ENCODE assay signal across 22 cellular contexts in genomic region chr1:39840507-39840906, GRCh38. TPM values are rescaled to one million over a fixed set of nuclear protein-coding genes. Genes with fewer than 3 reads are reported as not detected.
"Had no signal": no experiment of that assay in that cellular context is flagged by ENCODE, and none has a peak within 500 bp of the region (broad histone marks: within the 10 kb centered on the region; RNA-seq: fewer than 3 reads in every experiment).

No MANE protein-coding gene starts in this region.

- H3K9me3 ChIP-seq: MG63, SJSA1 had no signal

- H3K4me3 ChIP-seq: MG63, SJSA1, SK-N-MC had no signal

- H3K27ac ChIP-seq: SJSA1, SK-N-MC had no signal

- H3K27me3 ChIP-seq: MG63, SJSA1 had no signal

- DNase-seq: Karpas-422, KG1, MG63, NCI-H1092, NCI-H1105 treated with DMSO at 0.1 percent for 48 hours, NCI-H1417 treated with DMSO at 0.1 percent for 48 hours, NCI-H146, NCI-H1694 treated with DMSO at 0.1 percent for 48 hours, NCI-H1930, NCI-H2081, NCI-H2107, NCI-H226, NCI-H524 treated with DMSO at 0.1 percent for 48 hours, NCI-H69, NCI-H774, Right ventricle myocardium superior, RPMI8226, SIG-M5 had no signal

- FAIRE-seq: RCC 7860 had no signal

RNA-seq across cellular contexts. Expression of gene BMP8B, which starts 51.8 kb away (rescaled TPM):
- total RNA-seq: HT1080 had no signal
